1 cellular context compared by ENCODE assay signal in genomic region chr6:28336284-28337024, GRCh38.
TF ChIP-seq lines count a peak whose summit lies in the region.

No MANE protein-coding gene starts in this region.

TF ChIP-seq in K562, 482 proteins besides CTCF, POLR2A, EP300 and RAD21 (continued from another document and continues in another):
- TF ChIP-seq THRAP3 (IDR thresholded peaks at IDR 0.05; ENCODE audit: borderline replicate concordance) (peak; percentile 89; the same call in 1 of the 2 replicates), TBP (optimal IDR thresholded peaks at IDR 0.05; ENCODE audit: low read depth, low read length) (peak; percentile 67), ARID2 (IDR thresholded peaks at IDR 0.05) (peak; percentile 31; the same call in 1 of the 2 replicates), NR1H2 (CRISPR knock-in tag; IDR thresholded peaks at IDR 0.05) (no peak), CCNT2 (IDR thresholded peaks at IDR 0.05; ENCODE audit: borderline replicate concordance, extremely low read depth, insufficient read length, low read depth, low read length) (peak; percentile 8), STAT5A (IDR thresholded peaks at IDR 0.05; ENCODE audit: borderline replicate concordance, low read length) (no peak; the same call in 1 of the 2 replicates), RBM22 (IDR thresholded peaks at IDR 0.05; ENCODE audit: low read depth, low read length, poor library complexity, severe bottlenecking) (no peak), PHB2 (IDR thresholded peaks at IDR 0.05; ENCODE audit: low read depth) (0 out of 2 replicates have a peak, but pooled peaks have one; percentile 1), CREB3 (tag; conservative IDR thresholded peaks at IDR 0.05; ENCODE audit: low read depth) (peak; percentile 98), TEAD4 (IDR thresholded peaks at IDR 0.05; ENCODE audit: low read length) (peak; percentile 87), TEAD4 (CRISPR knock-in tag; IDR thresholded peaks at IDR 0.05; ENCODE audit: borderline replicate concordance) (no peak), ZNF445 (CRISPR knock-in tag; IDR thresholded peaks at IDR 0.05; ENCODE audit: low read depth) (peak; percentile 21; the same call in 1 of the 2 replicates), SMAD4 (CRISPR knock-in tag; conservative IDR thresholded peaks at IDR 0.05) (peak; percentile 3), EP400 (IDR thresholded peaks at IDR 0.05) (no peak; the same call in 1 of the 2 replicates), ZNF699 (CRISPR knock-in tag; IDR thresholded peaks at IDR 0.05; ENCODE audit: insufficient replicate concordance) (no peak), ARID1B (IDR thresholded peaks at IDR 0.05) (peak; percentile 73), SNIP1 (IDR thresholded peaks at IDR 0.05; ENCODE audit: low read depth) (0 out of 2 replicates have a peak, but pooled peaks have one; percentile 7), ZFP36 (IDR thresholded peaks at IDR 0.05; ENCODE audit: low read depth, low read length, partially characterized antibody) (no peak), PCBP1 (IDR thresholded peaks at IDR 0.05; ENCODE audit: low read depth, low read length, poor library complexity, severe bottlenecking) (no peak), HBP1 (CRISPR knock-in tag; IDR thresholded peaks at IDR 0.05) (peak; percentile 97), EZH2 (IDR thresholded peaks at IDR 0.05; ENCODE audit: borderline replicate concordance, low read depth, low read length) (no peak), ZNF165 (CRISPR knock-in tag; IDR thresholded peaks at IDR 0.05; ENCODE audit: borderline replicate concordance) (peak; percentile 91; the same call in 1 of the 2 replicates), CREM (IDR thresholded peaks at IDR 0.05; ENCODE audit: low read depth) (no peak; the same call in 1 of the 2 replicates), KDM4B (IDR thresholded peaks at IDR 0.05; ENCODE audit: borderline replicate concordance in 2 of 2, low read depth in 1 of 2) (0 out of 4 replicates have a peak, but pooled peaks of 1 of the 2 experiments have one; percentile 72), ZBTB49 (CRISPR knock-in tag; IDR thresholded peaks at IDR 0.05; ENCODE audit: borderline replicate concordance) (no peak), MAZ (CRISPR knock-in tag; conservative IDR thresholded peaks at IDR 0.05 in 1 of 2, IDR thresholded peaks at IDR 0.05 in 1 of 2) (peak; percentile 57 to 85), BCLAF1 (IDR thresholded peaks at IDR 0.05; ENCODE audit: borderline replicate concordance in 1 of 2, control insufficient read depth in 1 of 2, low read depth in 2 of 2, low read length in 1 of 2) (0 out of 4 replicates have a peak, but pooled peaks of 1 of the 2 experiments have one; percentile 40), HNRNPUL1 (IDR thresholded peaks at IDR 0.05; ENCODE audit: low read length) (no peak), TRIM28 (IDR thresholded peaks at IDR 0.05) (peak; percentile 31; the same call in 1 of the 2 replicates), AFF4 (CRISPR knock-in tag; IDR thresholded peaks at IDR 0.05) (no peak; the same call in 1 of the 2 replicates), CBX2 (IDR thresholded peaks at IDR 0.05; ENCODE audit: insufficient read depth, low read length, poor library complexity, severe bottlenecking) (no peak), MTA1 (IDR thresholded peaks at IDR 0.05; ENCODE audit: borderline replicate concordance) (peak; percentile 50; the same call in 1 of the 2 replicates), RBM39 (optimal IDR thresholded peaks at IDR 0.05; ENCODE audit: low read depth, low read length) (no peak), SAP30 (IDR thresholded peaks at IDR 0.05; ENCODE audit: borderline replicate concordance, insufficient read depth, low read depth, low read length, poor library complexity, severe bottlenecking) (no peak), HIVEP1 (CRISPR knock-in tag; IDR thresholded peaks at IDR 0.05) (peak; percentile 94), RCOR1 (IDR thresholded peaks at IDR 0.05; ENCODE audit: borderline replicate concordance in 1 of 2, low read depth in 2 of 2, low read length in 2 of 2) (peak; percentile 67 to 75; a peak in 2 of 4 replicates), KLF1 (tag; IDR thresholded peaks at IDR 0.05) (0 out of 2 replicates have a peak, but pooled peaks have one; percentile 52), XRCC5 (IDR thresholded peaks at IDR 0.05; ENCODE audit: low read depth, low read length) (no peak), PKNOX1 (IDR thresholded peaks at IDR 0.05) (peak; percentile 51), NRF1 (conservative IDR thresholded peaks at IDR 0.05 in 1 of 2, IDR thresholded peaks at IDR 0.05 in 1 of 2) (no peak), ILK (tag; IDR thresholded peaks at IDR 0.05; ENCODE audit: borderline replicate concordance, low read depth) (peak; percentile 65; the same call in 1 of the 2 replicates), ZNF143 (CRISPR knock-in tag; IDR thresholded peaks at IDR 0.05) (no peak), ZNF146 (CRISPR knock-in tag; IDR thresholded peaks at IDR 0.05; ENCODE audit: unreplicated experiment) (no peak), RFX5 (IDR thresholded peaks at IDR 0.05; ENCODE audit: low read depth, low read length) (no peak), POLR2AphosphoS5 (IDR thresholded peaks at IDR 0.05; ENCODE audit: control insufficient read depth, insufficient read depth, low read depth, low read length) (peak; percentile 70), ZNF77 (CRISPR knock-in tag; IDR thresholded peaks at IDR 0.05) (no peak), U2AF1 (optimal IDR thresholded peaks at IDR 0.05; ENCODE audit: low read depth, low read length) (no peak), HDAC3 (IDR thresholded peaks at IDR 0.05; ENCODE audit: borderline replicate concordance, partially characterized antibody) (peak; percentile 60)
